14 cellular contexts compared by ENCODE assay signal in the genomic region with DNA sequence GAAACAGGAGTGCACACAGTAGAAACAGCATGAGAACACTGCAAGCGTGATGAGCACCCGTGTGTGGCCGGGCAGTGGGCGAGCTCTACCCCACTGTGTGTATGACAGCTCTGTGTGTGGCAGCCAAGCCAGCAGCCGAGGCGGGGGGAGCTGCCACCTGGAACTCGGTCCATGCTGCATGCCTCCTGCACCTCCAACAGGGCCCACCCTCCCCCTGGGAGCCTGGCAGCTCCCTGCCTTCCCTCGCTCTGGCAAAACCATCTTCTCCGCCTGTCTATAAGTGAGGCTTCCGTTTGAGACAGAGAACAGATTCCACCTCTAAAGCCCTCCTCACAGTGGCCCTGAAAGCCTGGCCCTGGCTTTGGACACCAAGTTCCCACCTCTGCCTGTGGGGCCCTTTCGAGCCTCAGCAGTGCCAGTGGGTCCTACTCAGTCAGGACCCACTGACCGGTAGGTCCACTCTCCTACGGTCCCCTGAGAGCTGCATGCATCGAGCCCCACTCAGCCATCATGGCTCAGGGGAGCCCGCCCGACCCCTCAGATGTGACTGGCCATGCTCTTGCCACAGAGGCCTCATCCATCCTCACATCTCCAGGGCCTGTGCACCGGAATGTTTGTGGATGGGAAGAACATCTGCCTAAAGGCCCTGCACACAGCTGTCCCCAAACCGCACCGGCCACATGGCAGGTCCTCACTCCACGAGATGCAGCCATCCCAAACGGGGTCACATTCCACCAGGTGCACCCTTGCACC. TPM values are rescaled to one million over a fixed set of nuclear protein-coding genes. Genes with fewer than 3 reads are reported as not detected.
DNase-seq lines count a peak whose midpoint lies in the region; ATAC-seq and TF ChIP-seq lines count a peak whose summit lies in the region.
"Had no signal": no experiment of that assay in that cellular context is flagged by ENCODE, and none has a peak within 500 bp of the region (broad histone marks: within the 10 kb centered on the region; RNA-seq: fewer than 3 reads in every experiment).

No MANE protein-coding gene starts in this region.

- ATAC-seq in gastroesophageal sphincter (peak; percentile 4), GM18870 (IDR thresholded peaks at IDR 0.05; ENCODE audit: unreplicated experiment) (no peak), HG03565 (IDR thresholded peaks at IDR 0.05; ENCODE audit: unreplicated experiment) (no peak)
- ATAC-seq: naive thymus-derived CD8-positive, alpha-beta T cell; WTC11 had no signal

- H2AFZ ChIP-seq in osteoblast (ENCODE audit: low read length) = no peak overlapping the region

- peaks cover 86% of the 10 kb centered on the region for H4K20me1 ChIP-seq in BLaER1
- H4K20me1 ChIP-seq in osteoblast (ENCODE audit: insufficient read depth, low read length) = peaks cover 20% of the 10 kb centered on the region

- H3K79me2 ChIP-seq in osteoblast (ENCODE audit: insufficient read depth, low read length) = peaks cover 69% of the 10 kb centered on the region

- H3K9me3 ChIP-seq in BLaER1 = 0 out of 2 replicates have a peak, but pooled peaks cover 4% of the 10 kb centered on the region
- H3K9me3 ChIP-seq in Peyer's patch = no peaks in the 10 kb centered on the region
- H3K9me3 ChIP-seq in gastroesophageal sphincter = no peaks in the 10 kb centered on the region
- H3K9me3 ChIP-seq in osteoblast (ENCODE audit: low read depth, low read length) = no peaks in the 10 kb centered on the region
- H3K9me3 ChIP-seq: thyroid gland had no signal

- H3K4me2 ChIP-seq in BLaER1 (peak overlapping the region; percentile 79), osteoblast (ENCODE audit: insufficient read depth, low read length) (no peak overlapping the region)

- no peak overlapping the region for H3K4me3 ChIP-seq in BLaER1
- no peak overlapping the region for H3K4me3 ChIP-seq in Peyer's patch
- no peak overlapping the region for H3K4me3 ChIP-seq in gastroesophageal sphincter
- H3K4me3 ChIP-seq in osteoblast (ENCODE audit: insufficient read depth, low read length) = no peak overlapping the region
- H3K4me3 ChIP-seq: thyroid gland had no signal

- TF ChIP-seq EP300 in gastroesophageal sphincter (IDR thresholded peaks at IDR 0.05) = no peak

- peaks cover 63% of the 10 kb centered on the region for H3K4me1 ChIP-seq in BLaER1
- peaks cover 0 to 26% (median 17%) of the 10 kb centered on the region in 4 donors for H3K4me1 ChIP-seq in Peyer's patch
- H3K4me1 ChIP-seq in gastroesophageal sphincter = peaks cover 0 to 47% (median 28%) of the 10 kb centered on the region in 3 donors
- peaks cover 18% of the 10 kb centered on the region for H3K4me1 ChIP-seq in osteoblast (ENCODE audit: insufficient read depth, low read length)

- peaks cover 83% of the 10 kb centered on the region for H3K36me3 ChIP-seq in BLaER1
- H3K36me3 ChIP-seq in Peyer's patch = peaks cover 0 to 8% (median 0%) of the 10 kb centered on the region in 3 donors
- peaks cover 0 to 46% of the 10 kb centered on the region in 2 donors for H3K36me3 ChIP-seq in gastroesophageal sphincter
- peaks cover 69% of the 10 kb centered on the region for H3K36me3 ChIP-seq in osteoblast (ENCODE audit: insufficient read depth, low read length)
- H3K36me3 ChIP-seq: thyroid gland had no signal

- DNase-seq in Peyer's patch (no peak), osteoblast (ENCODE audit: insufficient read length, low spot score, missing footprints) (no peak), AML-193 (lab: John Stamatoyannopoulos, UW) (no peak)
- no peak for DNase-seq in stimulated activated CD4-positive, alpha-beta T cell treated with anti-CD3 and anti-CD28 coated beads, Interleukin-2, amount 100 ng/mL, for 48 hours
- DNase-seq: activated effector memory CD4-positive, alpha-beta T cell treated with Interleukin-2 at 50 U/mL for 16 hours; naive thymus-derived CD8-positive, alpha-beta T cell; NCI-H1048; stimulated activated CD4-positive, alpha-beta T cell treated with anti-CD3 and anti-CD28 coated beads, Interleukin-1b, Interleukin-23, amount 100 ng/mL, for 48 hours; thyroid gland had no signal

- H3K9ac ChIP-seq in BLaER1 = peak overlapping the region; percentile 10; the same call in 1 of the 2 replicates

- peak overlapping the region; percentile 45 for H3K27ac ChIP-seq in BLaER1
- peak overlapping the region; percentile 32 to 65 (median 56) for H3K27ac ChIP-seq in Peyer's patch
- peak overlapping the region in 3 of 4 donors; percentile 74 to 82 (median 81) for H3K27ac ChIP-seq in gastroesophageal sphincter
- peak overlapping the region; percentile 52 for H3K27ac ChIP-seq in osteoblast (ENCODE audit: low read depth, low read length)

- H3K27me3 ChIP-seq in BLaER1 (no peaks in the 10 kb centered on the region), Peyer's patch (no peaks in the 10 kb centered on the region), gastroesophageal sphincter (no peaks in the 10 kb centered on the region), osteoblast (ENCODE audit: insufficient read depth, low read length) (no peaks in the 10 kb centered on the region)
- H3K27me3 ChIP-seq: thyroid gland had no signal

- TF ChIP-seq CTCF in Peyer's patch (IDR thresholded peaks at IDR 0.05) (no peak), gastroesophageal sphincter (IDR thresholded peaks at IDR 0.05) (no peak), osteoblast (IDR thresholded peaks at IDR 0.05; ENCODE audit: extremely low read depth, low read depth, low read length) (no peak)

- TF ChIP-seq POLR2A in Peyer's patch (IDR thresholded peaks at IDR 0.05) = no peak
- TF ChIP-seq POLR2A in gastroesophageal sphincter (IDR thresholded peaks at IDR 0.05) = no peak

- 43 to 65% methylated on average over 2 to 5 of the region's 21 CpGs for WGBS in gastroesophageal sphincter (ENCODE audit: low coverage in 1 of 2), 2 donors

RNA-seq across cellular contexts. Expression of a gene that starts 52.4 kb away (rescaled TPM):
- total RNA-seq in Peyer's patch (under 1 TPM in 2 of 4 donors, not detected in 2; 0.35 to 0.83 TPM), gastroesophageal sphincter (1 to 10 TPM in 2 of 4 donors, under 1 TPM in 1, not detected in 1; 0.31 to 6.6 (median 5.9) TPM), osteoblast (0.36 and 0.59 TPM in 2 replicates)
